ENCODE assay signal across 20 cellular contexts in genomic region chr14:76329150-76329881, GRCh38. TPM values are rescaled to one million over a fixed set of nuclear protein-coding genes. Genes with fewer than 3 reads are reported as not detected.
DNase-seq lines count a peak whose midpoint lies in the region; ATAC-seq lines count a peak whose summit lies in the region.
"Had no signal": no experiment of that assay in that cellular context is flagged by ENCODE, and none has a peak within 500 bp of the region (broad histone marks: within the 10 kb centered on the region; RNA-seq: fewer than 3 reads in every experiment).

No MANE protein-coding gene starts in this region.

- H3K4me3 ChIP-seq in iPS-15b (ENCODE audit: low read depth, low read length) (peak overlapping the region; percentile 52), skeletal muscle tissue (ENCODE audit: low read length in 3 of 3) (no peak overlapping the region)
- H3K4me3 ChIP-seq: A549, left lung, right lobe of liver, upper lobe of left lung had no signal

- peaks cover 68% of the 10 kb centered on the region for H3K27me3 Mint-ChIP-seq in T-helper 17 cell

- ATAC-seq in T-helper 17 cell = no peak
- no peak for ATAC-seq in activated CD4-positive, CD25-positive, alpha-beta regulatory T cell treated with anti-CD3 and anti-CD28 coated beads, Interleukin-2, amount 50 U/mL, for 24 hours
- ATAC-seq: A549; activated T-cell treated with anti-CD3 and anti-CD28 coated beads, Interleukin-2, amount 50 U/mL, for 4 hours; left lung had no signal

- H3K9me3 ChIP-seq in iPS-15b (ENCODE audit: control insufficient read depth, insufficient read depth, low read length) (no peaks in the 10 kb centered on the region), skeletal muscle tissue (ENCODE audit: control insufficient read depth in 3 of 3, low read length in 3 of 3) (no peaks in the 10 kb centered on the region), T-helper 17 cell (ENCODE audit: control insufficient read depth, low read length, poor library complexity, severe bottlenecking) (no peaks in the 10 kb centered on the region)
- H3K9me3 ChIP-seq: A549, left lung, right lobe of liver, upper lobe of left lung had no signal

- H3K27me3 ChIP-seq in iPS-15b (ENCODE audit: control insufficient read depth, insufficient read depth, low read length) (peaks cover 14% of the 10 kb centered on the region), skeletal muscle tissue (ENCODE audit: control insufficient read depth in 3 of 3, insufficient read depth in 3 of 3, low read length in 3 of 3) (peaks cover 0 to 6% (median 2%) of the 10 kb centered on the region in 3 donors)
- H3K27me3 ChIP-seq: right lobe of liver had no signal

- H3K27ac Mint-ChIP-seq in T-helper 17 cell = no peak overlapping the region
- H3K27ac Mint-ChIP-seq: CD4-positive, alpha-beta T cell; naive B cell had no signal

- H3K9ac ChIP-seq in iPS-15b (ENCODE audit: low read depth, low read length) (peak overlapping the region; percentile 60), skeletal muscle tissue (ENCODE audit: low read depth in 1 of 3, low read length in 3 of 3) (peak overlapping the region in 1 of 3 donors; percentile 16)

- H3K4me1 Mint-ChIP-seq in T-helper 17 cell = peaks cover 4% of the 10 kb centered on the region

- peaks cover 6% of the 10 kb centered on the region for H3K36me3 Mint-ChIP-seq in T-helper 17 cell (ENCODE audit: low read depth)
- H3K36me3 Mint-ChIP-seq: naive B cell had no signal

- H3K36me3 ChIP-seq in iPS-15b (ENCODE audit: control insufficient read depth, insufficient read depth, low read length) (no peaks in the 10 kb centered on the region), skeletal muscle tissue (ENCODE audit: control insufficient read depth in 3 of 3, insufficient read depth in 3 of 3, low read length in 3 of 3) (no peaks in the 10 kb centered on the region)
- H3K36me3 ChIP-seq: left lung, right lobe of liver, upper lobe of left lung had no signal

- no peak overlapping the region for H3K4me3 Mint-ChIP-seq in T-helper 17 cell
- H3K4me3 Mint-ChIP-seq: activated T-cell treated with anti-CD3 and anti-CD28 coated beads, Interleukin-2, amount 50 U/mL, for 4 hours; CD4-positive, alpha-beta T cell; naive B cell had no signal

- H3K4me1 ChIP-seq in iPS-15b (ENCODE audit: control insufficient read depth, insufficient read depth, low read length) = peaks cover 10% of the 10 kb centered on the region
- H3K4me1 ChIP-seq in skeletal muscle tissue (ENCODE audit: control insufficient read depth in 3 of 3, insufficient read depth in 3 of 3, low read length in 3 of 3) = peaks cover 10 to 33% (median 29%) of the 10 kb centered on the region in 3 donors
- H3K4me1 ChIP-seq: A549, left lung had no signal

- H3K27ac ChIP-seq in skeletal muscle tissue (ENCODE audit: low read depth, low read length) = peak overlapping the region; percentile 38
- H3K27ac ChIP-seq: A549, left lung, right lobe of liver, upper lobe of left lung had no signal

- DNase-seq in NCI-H82 (lab: John Stamatoyannopoulos, UW) (peak; percentile 32), NCI-H82 treated with DMSO at 0.1 percent for 48 hours (lab: John Stamatoyannopoulos, UW; ENCODE audit: unreplicated experiment) (no peak), NCI-H69 (lab: John Stamatoyannopoulos, UW) (peak; percentile 93), NCI-H187 (lab: John Stamatoyannopoulos, UW) (no peak), T-helper 17 cell (no peak)
- DNase-seq: activated CD4-positive, alpha-beta T cell treated with anti-CD3 and anti-CD28 coated beads, Interleukin-2, amount 50 U/mL, for 1 hour; activated T-cell treated with anti-CD3 and anti-CD28 coated beads, Interleukin-2, amount 50 U/mL, for 4 hours; CD4-positive, alpha-beta T cell; GDM1; left lung; naive B cell; NCI-H510A; SHP77 treated with DMSO at 0.1 percent for 48 hours; stimulated activated CD4-positive, alpha-beta T cell treated with anti-CD3 and anti-CD28 coated beads, Interleukin-4, amount 100 ng/mL, for 4 hours had no signal

RNA-seq across cellular contexts. Expression of gene ESRRB, which starts 46.6 kb away (rescaled TPM):
- total RNA-seq in skeletal muscle tissue = 1.6 TPM
- under 1 TPM in 1 of 2 donors, not detected in 1; 0.40 TPM for total RNA-seq in T-helper 17 cell

Comparison
In these comparisons a context has a peak if more than half of its experiments do, and no peak if none do; other contexts are left out.
1. DNase-seq: peak in NCI-H82 (single experiment) and NCI-H69 (single experiment); none in NCI-H82 treated with DMSO at 0.1 percent for 48 hours (single experiment), NCI-H187 (0 of 2) and T-helper 17 cell (0 of 3).